Comparison of ENCODE assay signal across 17 cellular contexts in genomic region chr19:35759697-35760096, GRCh38. TPM values are rescaled to one million over a fixed set of nuclear protein-coding genes. Genes with fewer than 3 reads are reported as not detected.
A peak's percentile ranks its signal among the peaks of the same experiment; 100 is the strongest.
DNase-seq lines count a peak whose midpoint lies in the region; ATAC-seq and TF ChIP-seq lines count a peak whose summit lies in the region.
"Had no signal": no experiment of that assay in that cellular context is flagged by ENCODE, and none has a peak within 500 bp of the region (broad histone marks: within the 10 kb centered on the region; RNA-seq: fewer than 3 reads in every experiment).

No MANE protein-coding gene starts in this region.

- H3K36me3 Mint-ChIP-seq in CD4-positive, alpha-beta T cell (ENCODE audit: low read depth): peaks cover 29% of the 10 kb centered on the region
- H3K36me3 Mint-ChIP-seq in activated T-helper 1 cell treated with anti-CD3 and anti-CD28 coated beads, Interleukin-12 subunit alpha, Interleukin-12 subunit beta, Interleukin-2, Interleukin-4 antibody, amounts not matched to agents 30 ng/mL and 10 ng/mL and 1 ng/mL, durations not matched to agents 14 hours and 24 hours and 36 hours (ENCODE audit: low read depth): peaks cover 18% of the 10 kb centered on the region

- no peak overlapping the region for H3K27ac ChIP-seq in CD4-positive, alpha-beta T cell (ENCODE audit: low read depth, low read length)
- H3K27ac ChIP-seq in DOHH2 (ENCODE audit: low read depth, low read length) (no peak overlapping the region), mesenchymal stem cell (ENCODE audit: low read length, poor library complexity, severe bottlenecking) (no peak overlapping the region)
- H3K27ac ChIP-seq: SK-N-MC, tibial artery had no signal

- no peaks in the 10 kb centered on the region for H3K9me3 Mint-ChIP-seq in CD4-positive, alpha-beta T cell
- H3K9me3 Mint-ChIP-seq in activated T-helper 1 cell treated with anti-CD3 and anti-CD28 coated beads, Interleukin-12 subunit alpha, Interleukin-12 subunit beta, Interleukin-2, Interleukin-4 antibody, amounts not matched to agents 30 ng/mL and 10 ng/mL and 1 ng/mL, durations not matched to agents 14 hours and 24 hours and 36 hours: no peaks in the 10 kb centered on the region

- peaks cover 31% of the 10 kb centered on the region for H3K79me2 ChIP-seq in DOHH2 (ENCODE audit: control insufficient read depth, low read length)

- no peaks in the 10 kb centered on the region for H3K9me2 ChIP-seq in DOHH2 (replicated peaks; ENCODE audit: control insufficient read depth, low read length)

- H3F3A ChIP-seq in DOHH2 (ENCODE audit: control insufficient read depth, insufficient read depth): no peaks in the 10 kb centered on the region

- intact Hi-C loops in CD4-positive, alpha-beta T cell (cut with DNase I, micrococcal nuclease): loop anchor here (2.0 to 10.0 kb wide), 6 partner anchors 15 to 925 kb away; partner anchors contain the start of genes ARHGAP33 (in 2 of the 2), COX6B1 (in 1 of the 2), ETV2 (in 1 of the 2) and KMT2B (in 1 of the 2)
- intact Hi-C loops in activated T-helper 1 cell treated with anti-CD3 and anti-CD28 coated beads, Interleukin-12 subunit alpha, Interleukin-12 subunit beta, Interleukin-2, Interleukin-4 antibody, amounts not matched to agents 30 ng/mL and 10 ng/mL and 1 ng/mL, durations not matched to agents 14 hours and 24 hours and 36 hours (cut with micrococcal nuclease): loop anchor here (2.0 to 5.0 kb wide), 2 partner anchors 57 to 212 kb away; partner anchors contain the start of gene TMEM147

- H3K27me3 Mint-ChIP-seq in CD4-positive, alpha-beta T cell: peaks cover 14% of the 10 kb centered on the region
- no peaks in the 10 kb centered on the region for H3K27me3 Mint-ChIP-seq in activated T-helper 1 cell treated with anti-CD3 and anti-CD28 coated beads, Interleukin-12 subunit alpha, Interleukin-12 subunit beta, Interleukin-2, Interleukin-4 antibody, amounts not matched to agents 30 ng/mL and 10 ng/mL and 1 ng/mL, durations not matched to agents 14 hours and 24 hours and 36 hours (ENCODE audit: insufficient read depth)

- no peak for ATAC-seq in CD4-positive, alpha-beta T cell (ENCODE audit: poor library complexity)
- ATAC-seq in GM18498 (IDR thresholded peaks at IDR 0.05; ENCODE audit: unreplicated experiment) (no peak), GM18511 (IDR thresholded peaks at IDR 0.05; ENCODE audit: unreplicated experiment) (no peak)

- WGBS in mesenchymal stem cell: 100% methylated on average over 2 of the region's 2 CpGs

- H3K27ac Mint-ChIP-seq in CD4-positive, alpha-beta T cell: peak overlapping the region; percentile 51
- peak overlapping the region; percentile 63 for H3K27ac Mint-ChIP-seq in activated T-helper 1 cell treated with anti-CD3 and anti-CD28 coated beads, Interleukin-12 subunit alpha, Interleukin-12 subunit beta, Interleukin-2, Interleukin-4 antibody, amounts not matched to agents 30 ng/mL and 10 ng/mL and 1 ng/mL, durations not matched to agents 14 hours and 24 hours and 36 hours

- H4K8ac ChIP-seq in mesenchymal stem cell (ENCODE audit: low read length): no peak overlapping the region

- H2BK15ac ChIP-seq in mesenchymal stem cell (ENCODE audit: low read depth, poor library complexity, severe bottlenecking): no peak overlapping the region

- peak overlapping the region; percentile 14; the same call in 1 of the 2 replicates for H3K4me2 ChIP-seq in DOHH2 (ENCODE audit: low read length)
- H3K4me2 ChIP-seq in mesenchymal stem cell (ENCODE audit: low read length, poor library complexity, severe bottlenecking): no peak overlapping the region

- H3K36me3 ChIP-seq in DOHH2 (ENCODE audit: control insufficient read depth, low read length) (peaks cover 27% of the 10 kb centered on the region), mesenchymal stem cell (ENCODE audit: control insufficient read depth in 1 of 2, insufficient read depth in 2 of 2, low read depth in 1 of 2, low read length in 2 of 2) (peaks cover 38 to 53% of the 10 kb centered on the region in 2 experiments)

- H3K4me1 Mint-ChIP-seq in CD4-positive, alpha-beta T cell (ENCODE audit: low read depth): peaks cover 35% of the 10 kb centered on the region
- peaks cover 28% of the 10 kb centered on the region for H3K4me1 Mint-ChIP-seq in activated T-helper 1 cell treated with anti-CD3 and anti-CD28 coated beads, Interleukin-12 subunit alpha, Interleukin-12 subunit beta, Interleukin-2, Interleukin-4 antibody, amounts not matched to agents 30 ng/mL and 10 ng/mL and 1 ng/mL, durations not matched to agents 14 hours and 24 hours and 36 hours (ENCODE audit: low read depth)

- no peak overlapping the region for H3K23ac ChIP-seq in mesenchymal stem cell (ENCODE audit: low read length in 2 of 2)

- TF ChIP-seq CTCF in CD4-positive, alpha-beta T cell (IDR thresholded peaks at IDR 0.05): no peak
- TF ChIP-seq CTCF in DOHH2 (IDR thresholded peaks at IDR 0.05; ENCODE audit: low read depth, low read length, poor library complexity, severe bottlenecking): no peak

- no peak overlapping the region for H3K14ac ChIP-seq in mesenchymal stem cell (ENCODE audit: low read length in 2 of 2)

- POLR2A ChIA-PET in CD4-positive, alpha-beta T cell (lab: Charles Lee): interaction anchor here (1.4 to 1.6 kb wide), 2 partner anchors 12 to 13 kb away, joined by 3 to 4 read pairs; partner anchors contain the start of gene LIN37

- H3K27me3 ChIP-seq in CD4-positive, alpha-beta T cell (ENCODE audit: control insufficient read depth, insufficient read depth, low read length): no peaks in the 10 kb centered on the region
- H3K27me3 ChIP-seq in DOHH2 (ENCODE audit: control insufficient read depth, low read length) (no peaks in the 10 kb centered on the region), mesenchymal stem cell (ENCODE audit: control insufficient read depth in 1 of 2, insufficient read depth in 1 of 2, low read length in 2 of 2) (no peaks in the 10 kb centered on the region)
- H3K27me3 ChIP-seq: tibial artery had no signal

- no peak overlapping the region for H4K91ac ChIP-seq in mesenchymal stem cell (ENCODE audit: low read length)

- H4K20me1 ChIP-seq in DOHH2 (ENCODE audit: control insufficient read depth, insufficient read depth, low read depth, low read length): 0 out of 2 replicates have a peak, but pooled peaks cover 4% of the 10 kb centered on the region

- H2AFZ ChIP-seq in mesenchymal stem cell (ENCODE audit: low read depth, low read length): no peak overlapping the region

- peak overlapping the region; percentile 18 for H3K9ac ChIP-seq in mesenchymal stem cell (ENCODE audit: low read length)

- no peak overlapping the region for H3K4ac ChIP-seq in mesenchymal stem cell (ENCODE audit: low read depth in 1 of 2, low read length in 2 of 2)

- H3K4me1 ChIP-seq in DOHH2 (ENCODE audit: control insufficient read depth, low read length) (peaks cover 21% of the 10 kb centered on the region), mesenchymal stem cell (ENCODE audit: control insufficient read depth, insufficient read depth, low read depth, low read length) (peaks cover 38% of the 10 kb centered on the region)

- H3K18ac ChIP-seq in mesenchymal stem cell (ENCODE audit: low read depth in 1 of 2, low read length in 2 of 2): no peak overlapping the region

- H3K4me3 Mint-ChIP-seq in CD4-positive, alpha-beta T cell: peak overlapping the region; percentile 99
- H3K4me3 Mint-ChIP-seq in activated T-helper 1 cell treated with anti-CD3 and anti-CD28 coated beads, Interleukin-12 subunit alpha, Interleukin-12 subunit beta, Interleukin-2, Interleukin-4 antibody, amounts not matched to agents 30 ng/mL and 10 ng/mL and 1 ng/mL, durations not matched to agents 14 hours and 24 hours and 36 hours: peak overlapping the region; percentile 89

- peaks cover 29% of the 10 kb centered on the region for H3K79me1 ChIP-seq in mesenchymal stem cell (replicated peaks; ENCODE audit: low read length, poor library complexity, severe bottlenecking)

- H2BK5ac ChIP-seq in mesenchymal stem cell (ENCODE audit: low read depth, low read length, poor library complexity, severe bottlenecking): no peak overlapping the region

- H2BK120ac ChIP-seq in mesenchymal stem cell (ENCODE audit: low read depth, low read length): no peak overlapping the region

- H3K4me3 ChIP-seq in DOHH2 (ENCODE audit: low read length): 0 out of 2 replicates have a peak overlapping the region, but pooled peaks have one; percentile 80
- peak overlapping the region in 1 of 2 experiments; percentile 99 for H3K4me3 ChIP-seq in mesenchymal stem cell (ENCODE audit: insufficient read depth in 1 of 2, low read depth in 1 of 2, low read length in 2 of 2)
- H3K4me3 ChIP-seq: tibial artery had no signal

- CTCF ChIA-PET in CD4-positive, alpha-beta T cell (lab: Charles Lee): no interaction called here

- H3K9me3 ChIP-seq in CD4-positive, alpha-beta T cell (ENCODE audit: control insufficient read depth, low read length): no peaks in the 10 kb centered on the region
- H3K9me3 ChIP-seq in DOHH2 (ENCODE audit: control insufficient read depth, insufficient read depth, low read length) (no peaks in the 10 kb centered on the region), mesenchymal stem cell (ENCODE audit: control insufficient read depth, low read length) (no peaks in the 10 kb centered on the region)
- H3K9me3 ChIP-seq: tibial artery had no signal

- DNase-seq in CD4-positive, alpha-beta T cell: no peak
- DNase-seq in activated T-helper 1 cell treated with anti-CD3 and anti-CD28 coated beads, Interleukin-12 subunit alpha, Interleukin-12 subunit beta, Interleukin-2, Interleukin-4 antibody, amounts not matched to agents 30 ng/mL and 10 ng/mL and 1 ng/mL, durations not matched to agents 14 hours and 24 hours and 36 hours (ENCODE audit: low spot score): no peak
- DNase-seq in mesenchymal stem cell: no peak
- DNase-seq in NCI-H2227 treated with DMSO at 0.1 percent for 48 hours (lab: John Stamatoyannopoulos, UW): no peak
- DNase-seq: amniotic stem cell; effector CD8-positive, alpha-beta T cell; KBM-7; kidney glomerular epithelial cell; NCI-H187; NCI-H82; small intestine; tibial artery had no signal

- no peak overlapping the region for H2AK5ac ChIP-seq in mesenchymal stem cell (ENCODE audit: low read length, severe bottlenecking)

- no peak overlapping the region for H2BK12ac ChIP-seq in mesenchymal stem cell (ENCODE audit: low read length in 2 of 2)

RNA-seq across cellular contexts. Expression of gene PROSER3, which starts 1.7 kb away (rescaled TPM):
- 10 to 100 TPM; 19.4 to 22.6 TPM for total RNA-seq in CD4-positive, alpha-beta T cell
- 39.5 and 45.1 TPM in 2 replicates for total RNA-seq in activated T-helper 1 cell treated with anti-CD3 and anti-CD28 coated beads, Interleukin-12 subunit alpha, Interleukin-12 subunit beta, Interleukin-2, Interleukin-4 antibody, amounts not matched to agents 30 ng/mL and 10 ng/mL and 1 ng/mL, durations not matched to agents 14 hours and 24 hours and 36 hours
- 30.8 TPM for polyA plus RNA-seq in mesenchymal stem cell (2013, experiment 1 of 2)
- 27.8 TPM for polyA plus RNA-seq in mesenchymal stem cell (2013, experiment 2 of 2)

RNA-seq across cellular contexts. Expression of gene HSPB6, which starts 2.9 kb away (rescaled TPM):
- not detected for total RNA-seq in CD4-positive, alpha-beta T cell
- 0.78 TPM in 1 of 2 replicates, not detected in the other for total RNA-seq in activated T-helper 1 cell treated with anti-CD3 and anti-CD28 coated beads, Interleukin-12 subunit alpha, Interleukin-12 subunit beta, Interleukin-2, Interleukin-4 antibody, amounts not matched to agents 30 ng/mL and 10 ng/mL and 1 ng/mL, durations not matched to agents 14 hours and 24 hours and 36 hours
- 418 TPM for polyA plus RNA-seq in mesenchymal stem cell (2013, experiment 1 of 2)
- polyA plus RNA-seq in mesenchymal stem cell (2013, experiment 2 of 2): 419 TPM
- polyA plus RNA-seq: neural cell had no signal

RNA-seq across cellular contexts. Expression of gene LIN37, which starts 11.3 kb away (rescaled TPM):
- total RNA-seq in CD4-positive, alpha-beta T cell: 1 to 10 TPM; 4.8 to 6.0 TPM
- 9.3 and 9.8 TPM in 2 replicates for total RNA-seq in activated T-helper 1 cell treated with anti-CD3 and anti-CD28 coated beads, Interleukin-12 subunit alpha, Interleukin-12 subunit beta, Interleukin-2, Interleukin-4 antibody, amounts not matched to agents 30 ng/mL and 10 ng/mL and 1 ng/mL, durations not matched to agents 14 hours and 24 hours and 36 hours
- 11.1 TPM for polyA plus RNA-seq in mesenchymal stem cell (2013, experiment 1 of 2)
- 11.4 TPM for polyA plus RNA-seq in mesenchymal stem cell (2013, experiment 2 of 2)

RNA-seq across cellular contexts. Expression of gene PSENEN, which starts 14.2 kb away (rescaled TPM):
- total RNA-seq in CD4-positive, alpha-beta T cell: 1 to 10 TPM; 7.3 to 9.4 TPM
- total RNA-seq in activated T-helper 1 cell treated with anti-CD3 and anti-CD28 coated beads, Interleukin-12 subunit alpha, Interleukin-12 subunit beta, Interleukin-2, Interleukin-4 antibody, amounts not matched to agents 30 ng/mL and 10 ng/mL and 1 ng/mL, durations not matched to agents 14 hours and 24 hours and 36 hours: 50.6 and 54.6 TPM in 2 replicates
- polyA plus RNA-seq in mesenchymal stem cell (2013, experiment 1 of 2): 131 TPM
- 134 TPM for polyA plus RNA-seq in mesenchymal stem cell (2013, experiment 2 of 2)

RNA-seq across cellular contexts. Expression of gene U2AF1L4, which starts 14.5 kb away (rescaled TPM):
- 10 to 100 TPM; 74.6 to 85.8 TPM for total RNA-seq in CD4-positive, alpha-beta T cell
- 28.1 and 29.7 TPM in 2 replicates for total RNA-seq in activated T-helper 1 cell treated with anti-CD3 and anti-CD28 coated beads, Interleukin-12 subunit alpha, Interleukin-12 subunit beta, Interleukin-2, Interleukin-4 antibody, amounts not matched to agents 30 ng/mL and 10 ng/mL and 1 ng/mL, durations not matched to agents 14 hours and 24 hours and 36 hours
- polyA plus RNA-seq in mesenchymal stem cell (2013, experiment 1 of 2): 13.8 TPM
- 12.8 TPM for polyA plus RNA-seq in mesenchymal stem cell (2013, experiment 2 of 2)
